ENCODE assay signal across 9 cellular contexts in the genomic region with DNA sequence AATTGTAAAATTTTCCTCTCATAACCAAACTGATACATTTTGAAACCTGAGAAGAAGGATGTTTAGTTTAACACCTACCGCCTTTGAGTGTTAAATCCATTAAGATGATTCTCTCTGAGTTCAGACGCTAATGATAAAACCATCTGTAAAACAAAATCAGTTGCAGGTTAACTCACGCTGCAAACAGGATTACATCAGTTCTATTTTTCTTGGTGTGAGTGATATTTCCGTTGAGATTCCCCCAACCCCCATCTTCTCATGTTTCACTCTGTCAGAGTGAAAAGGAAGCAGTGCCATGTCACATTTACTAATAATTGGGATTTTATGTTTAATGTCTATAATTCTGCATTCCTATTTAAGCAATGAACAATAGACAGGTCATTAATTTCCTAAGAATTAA.
DNase-seq lines count a peak whose midpoint lies in the region; ATAC-seq, FAIRE-seq and TF ChIP-seq lines count a peak whose summit lies in the region.
"Had no signal": no experiment of that assay in that cellular context is flagged by ENCODE, and none has a peak within 500 bp of the region (broad histone marks: within the 10 kb centered on the region; RNA-seq: fewer than 3 reads in every experiment).

No MANE protein-coding gene starts in this region.

- H3K4me1 ChIP-seq in trophoblast cell (ENCODE audit: control insufficient read depth in 1 of 2, insufficient read depth in 2 of 2, low read length in 2 of 2), result peaks cover 0 to 4% of the 10 kb centered on the region in 2 experiments
- no peaks in the 10 kb centered on the region for H3K4me1 ChIP-seq in upper lobe of left lung

- no peak for TF ChIP-seq POLR2A in upper lobe of left lung (IDR thresholded peaks at IDR 0.05)

- no peak overlapping the region for H2BK12ac ChIP-seq in trophoblast cell (ENCODE audit: low read length)

- H4K8ac ChIP-seq in trophoblast cell (ENCODE audit: low read depth, low read length), result no peak overlapping the region

- no peak overlapping the region for H3K18ac ChIP-seq in trophoblast cell (ENCODE audit: low read length)

- H3K9ac ChIP-seq in trophoblast cell (ENCODE audit: low read length), result no peak overlapping the region

- TF ChIP-seq EP300 in upper lobe of left lung (IDR thresholded peaks at IDR 0.05), result no peak

- no peak overlapping the region for H3K14ac ChIP-seq in trophoblast cell (ENCODE audit: low read length)

- DNase-seq in stimulated activated CD4-positive, alpha-beta T cell treated with anti-CD3 and anti-CD28 coated beads, Interleukin-4, amount 100 ng/mL, for 24 hours, result peak; percentile 10
- DNase-seq in stimulated activated CD4-positive, alpha-beta T cell treated with anti-CD3 and anti-CD28 coated beads, Interleukin-1b, Interleukin-23, amount 100 ng/mL, for 48 hours, result no peak
- DNase-seq in NCI-H82 treated with DMSO at 0.1 percent for 48 hours (lab: John Stamatoyannopoulos, UW; ENCODE audit: unreplicated experiment) (peak; percentile 3), trophoblast cell (no peak), midbrain (lab: John Stamatoyannopoulos, UW) (no peak), upper lobe of left lung (no peak)

- H2AFZ ChIP-seq in trophoblast cell (ENCODE audit: insufficient read depth, low read length, poor library complexity), result no peak overlapping the region

- no peak for TF ChIP-seq CTCF in upper lobe of left lung (IDR thresholded peaks at IDR 0.05)

- no peak overlapping the region for H2BK5ac ChIP-seq in trophoblast cell (ENCODE audit: low read depth, low read length, poor library complexity)

- H3K79me1 ChIP-seq in trophoblast cell (ENCODE audit: low read length), result peaks cover 2% of the 10 kb centered on the region

- no peak overlapping the region for H3K4ac ChIP-seq in trophoblast cell (ENCODE audit: low read depth, low read length)

- H3K9me3 ChIP-seq in trophoblast cell (ENCODE audit: insufficient read depth, low read depth, low read length) (no peaks in the 10 kb centered on the region), upper lobe of left lung (no peaks in the 10 kb centered on the region)
- H3K9me3 ChIP-seq: thoracic aorta had no signal

- no peak overlapping the region for H4K12ac ChIP-seq in trophoblast cell (ENCODE audit: low read depth, low read length)

- no peaks in the 10 kb centered on the region for H3K27me3 ChIP-seq in trophoblast cell (ENCODE audit: insufficient read depth, low read length)
- H3K27me3 ChIP-seq in upper lobe of left lung, result no peaks in the 10 kb centered on the region

- no peak overlapping the region for H3K23ac ChIP-seq in trophoblast cell (ENCODE audit: low read length)

- H2BK120ac ChIP-seq in trophoblast cell (ENCODE audit: insufficient read depth, low read length, poor library complexity), result no peak overlapping the region

- H4K91ac ChIP-seq in trophoblast cell (ENCODE audit: low read depth, low read length), result no peak overlapping the region

- no peaks in the 10 kb centered on the region for H3K79me2 ChIP-seq in trophoblast cell (ENCODE audit: control insufficient read depth, insufficient read depth, low read length, poor library complexity)

- ATAC-seq in HG03097 (IDR thresholded peaks at IDR 0.05; ENCODE audit: low FRiP score, unreplicated experiment) (no peak), upper lobe of left lung (ENCODE audit: low FRiP score in 2 of 2) (no peak)

- H3K4me2 ChIP-seq in trophoblast cell (ENCODE audit: low read length), result no peak overlapping the region

- H2AK5ac ChIP-seq in trophoblast cell (ENCODE audit: low read length), result no peak overlapping the region

- H3K27ac ChIP-seq in trophoblast cell (ENCODE audit: low read depth, low read length) (no peak overlapping the region), upper lobe of left lung (no peak overlapping the region)
- H3K27ac ChIP-seq: thoracic aorta had no signal

- peak; percentile 29 for FAIRE-seq in endometrium (lab: Jason Lieb, UNC)

- no CpG with 5 or more reads among the region's 4 CpGs for WGBS in trophoblast cell (ENCODE audit: extremely low coverage, insufficient coverage, insufficient read length)
- WGBS in upper lobe of left lung, 2 donors, result 51 to 52% methylated on average over 4 of the region's 4 CpGs

- H3K36me3 ChIP-seq in trophoblast cell (ENCODE audit: control insufficient read depth in 1 of 2, insufficient read depth in 2 of 2, low read length in 2 of 2) (no peaks in the 10 kb centered on the region), upper lobe of left lung (no peaks in the 10 kb centered on the region)
- H3K36me3 ChIP-seq: thoracic aorta had no signal

- H3K4me3 ChIP-seq in trophoblast cell (ENCODE audit: low read depth, low read length) (no peak overlapping the region), upper lobe of left lung (no peak overlapping the region)
- H3K4me3 ChIP-seq: thoracic aorta had no signal

Comparison
In these comparisons a context has a peak if more than half of its experiments do, and no peak if none do; other contexts are left out.
1. DNase-seq: peak in stimulated activated CD4-positive, alpha-beta T cell treated with anti-CD3 and anti-CD28 coated beads, Interleukin-4, amount 100 ng/mL, for 24 hours (single experiment) and NCI-H82 treated with DMSO at 0.1 percent for 48 hours (single experiment); none in stimulated activated CD4-positive, alpha-beta T cell treated with anti-CD3 and anti-CD28 coated beads, Interleukin-1b, Interleukin-23, amount 100 ng/mL, for 48 hours (single experiment), trophoblast cell (0 of 2), midbrain (single experiment) and upper lobe of left lung (0 of 2).